ENCODE assay signal across 1 cellular context in genomic region chr15:94875550-94875949, GRCh38.
TF ChIP-seq lines count a peak whose summit lies in the region.

No MANE protein-coding gene starts in this region.

TF ChIP-seq in GM12878, 131 proteins besides CTCF, POLR2A, EP300 and RAD21 (continued from another document):
- no peak for TF ChIP-seq IRF5 (IDR thresholded peaks at IDR 0.05; ENCODE audit: borderline replicate concordance)
